In the genomic region with DNA sequence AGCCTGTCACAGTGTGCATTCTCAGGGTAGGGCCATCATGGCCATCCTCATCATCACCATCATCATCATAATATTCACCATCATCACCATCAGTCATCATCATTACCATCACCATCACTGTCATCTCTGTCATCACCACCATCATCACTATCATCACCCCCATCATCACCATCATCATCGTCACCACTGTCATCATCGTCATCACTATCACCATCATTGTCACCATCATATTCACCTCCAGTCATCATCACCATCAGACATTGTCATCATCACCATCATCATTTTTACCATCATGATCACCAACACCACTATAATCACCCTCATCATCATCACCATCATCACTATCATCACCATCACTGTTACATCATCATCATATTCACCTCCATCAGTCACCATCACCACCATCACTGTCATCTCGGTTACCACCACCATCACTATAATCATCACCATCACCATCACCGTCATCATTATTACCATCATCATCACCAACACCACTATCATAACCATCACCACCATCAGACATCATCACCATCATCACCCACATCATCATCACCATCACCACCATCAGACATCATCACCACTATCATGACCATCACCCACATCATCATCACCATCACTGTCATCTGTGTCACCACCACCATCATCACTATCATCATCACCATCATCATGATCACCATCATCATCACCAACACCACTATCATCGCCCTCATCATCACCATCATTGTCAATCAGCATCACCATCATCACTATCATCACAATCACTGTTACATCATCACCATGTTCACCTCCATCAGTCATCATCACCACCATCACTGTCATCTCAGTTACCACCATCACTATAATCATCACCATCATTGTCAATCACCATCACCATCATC, we compare ENCODE assay signal across 20 cellular contexts. TPM values are rescaled to one million over a fixed set of nuclear protein-coding genes. Genes with fewer than 3 reads are reported as not detected.
DNase-seq lines count a peak whose midpoint lies in the region; ATAC-seq, FAIRE-seq and TF ChIP-seq lines count a peak whose summit lies in the region.
"Had no signal": no experiment of that assay in that cellular context is flagged by ENCODE, and none has a peak within 500 bp of the region (broad histone marks: within the 10 kb centered on the region; RNA-seq: fewer than 3 reads in every experiment).

No MANE protein-coding gene starts in this region.

- no peak for TF ChIP-seq EP300 in A549 (IDR thresholded peaks at IDR 0.05)

- H3K4me3 Mint-ChIP-seq in nephron progenitor cell, result no peak overlapping the region
- H3K4me3 Mint-ChIP-seq: CD4-positive, alpha-beta memory T cell; H9; HFFc6 had no signal

- POLR2A ChIA-PET in A549 (lab: Yijun Ruan, JAX) (no interaction called here), OCI-LY7 (lab: Charles Lee) (interaction anchor here (0.9 kb wide), 1 partner anchor 9 kb away, joined by 3 read pairs; no protein-coding TSS in a partner anchor)

- no peaks in the 10 kb centered on the region for H3K79me2 ChIP-seq in OCI-LY7 (ENCODE audit: insufficient read depth, low read depth, low read length)

- intact Hi-C loops in OCI-LY7 (cut with micrococcal nuclease; ENCODE audit: unreplicated experiment), result no loop called here

- H3K9me3 ChIP-seq in A549 (no peaks in the 10 kb centered on the region), OCI-LY7 (ENCODE audit: low read length) (no peaks in the 10 kb centered on the region)

- FAIRE-seq in A549 (lab: Jason Lieb, UNC) (peak; percentile 54), HTR-8/SVneo (lab: Jason Lieb, UNC) (peak; percentile 74), bronchial epithelial cell (lab: Jason Lieb, UNC) (peak; percentile 98)
- FAIRE-seq: GM12892 had no signal

- H3K27me3 ChIP-seq in bronchial epithelial cell (ENCODE audit: control insufficient read depth, insufficient read depth, low read length), result no peaks in the 10 kb centered on the region

- H3K4me1 ChIP-seq in A549, result peaks cover 19% of the 10 kb centered on the region
- no peaks in the 10 kb centered on the region for H3K4me1 ChIP-seq in OCI-LY7 (ENCODE audit: insufficient read depth, low read length, poor library complexity, severe bottlenecking)

- TF ChIP-seq POLR2A in A549 (IDR thresholded peaks at IDR 0.05; ENCODE audit: low read length), result no peak

- CTCF ChIA-PET in A549 (lab: Yijun Ruan, JAX), result no interaction called here
- CTCF ChIA-PET in OCI-LY7 (lab: Charles Lee; ENCODE audit: unreplicated experiment), result no interaction called here

- peak overlapping the region; percentile 8 for H3K27ac Mint-ChIP-seq in nephron progenitor cell
- H3K27ac Mint-ChIP-seq: CD4-positive, alpha-beta memory T cell; H9; HFFc6 had no signal

- DNase-seq in A549 (ENCODE audit: low read depth in 1 of 2, low spot score in 1 of 2) (no peak), HTR-8/SVneo (ENCODE audit: insufficient read length, low spot score) (no peak), bronchial epithelial cell (ENCODE audit: low read depth) (no peak), nephron progenitor cell (no peak), NCI-H774 (lab: John Stamatoyannopoulos, UW) (no peak), OCI-LY7 (ENCODE audit: low spot score) (no peak)
- DNase-seq: 8988T; C1 segment of cervical spinal cord; Calu3; CD4-positive, alpha-beta memory T cell; COR-L47; DMS53; GF-D8; GM23248; H9; HFFc6 had no signal

- no peaks in the 10 kb centered on the region for H4K20me1 ChIP-seq in OCI-LY7 (ENCODE audit: insufficient read depth, low read length)

- H3K36me3 Mint-ChIP-seq in nephron progenitor cell (ENCODE audit: low read depth), result peaks cover 8% of the 10 kb centered on the region
- H3K36me3 Mint-ChIP-seq: CD4-positive, alpha-beta memory T cell had no signal

- H3K4me2 ChIP-seq in A549 (no peak overlapping the region), OCI-LY7 (ENCODE audit: low read length) (no peak overlapping the region)

- no peak for TF ChIP-seq RAD21 in A549 (conservative IDR thresholded peaks at IDR 0.05 in 1 of 2, IDR thresholded peaks at IDR 0.05 in 1 of 2)

- H3K4me1 Mint-ChIP-seq in nephron progenitor cell, result peaks cover 22% of the 10 kb centered on the region

- H3K4me3 ChIP-seq in A549 (no peak overlapping the region), bronchial epithelial cell (ENCODE audit: low read depth, low read length) (no peak overlapping the region), OCI-LY7 (ENCODE audit: low read depth, low read length, poor library complexity, severe bottlenecking) (no peak overlapping the region)
- H3K4me3 ChIP-seq: GM23248 had no signal

- no peak for ATAC-seq in A549
- ATAC-seq in GM19328 (IDR thresholded peaks at IDR 0.05; ENCODE audit: unreplicated experiment), result no peak
- no peak for ATAC-seq in HG03095 (IDR thresholded peaks at IDR 0.05; ENCODE audit: unreplicated experiment)
- ATAC-seq: HCT116 had no signal

- H3K36me3 ChIP-seq in bronchial epithelial cell (ENCODE audit: control insufficient read depth, insufficient read depth, low read length) (no peaks in the 10 kb centered on the region), OCI-LY7 (ENCODE audit: insufficient read depth, low read length) (no peaks in the 10 kb centered on the region)

- no peak overlapping the region for H3K27ac ChIP-seq in A549
- no peak overlapping the region for H3K27ac ChIP-seq in OCI-LY7 (ENCODE audit: low read depth, low read length, poor library complexity, severe bottlenecking)
- H3K27ac ChIP-seq: GM23248 had no signal

- TF ChIP-seq CTCF in A549 (IDR thresholded peaks at IDR 0.05), result no peak
- TF ChIP-seq CTCF in bronchial epithelial cell (IDR thresholded peaks at IDR 0.05; ENCODE audit: insufficient read depth, low read length, severe bottlenecking), result no peak
- TF ChIP-seq CTCF in nephron progenitor cell (IDR thresholded peaks at IDR 0.05), result no peak
- TF ChIP-seq CTCF in OCI-LY7 (conservative IDR thresholded peaks at IDR 0.05; ENCODE audit: low read length), result no peak

- H2AFZ ChIP-seq in OCI-LY7 (ENCODE audit: low read length), result no peak overlapping the region
- H2AFZ ChIP-seq: GM23248 had no signal

- H3K27me3 Mint-ChIP-seq in nephron progenitor cell (ENCODE audit: low read depth, poor library complexity), result peaks cover 6% of the 10 kb centered on the region

- H3K9me2 ChIP-seq in OCI-LY7 (ENCODE audit: insufficient read depth, low read length), result no peaks in the 10 kb centered on the region

- WGBS in A549 (ENCODE audit: missing lambda C conversion rate), result 94% methylated on average over 5 of the region's 5 CpGs

- H3K9me3 Mint-ChIP-seq in nephron progenitor cell, result peaks cover 5% of the 10 kb centered on the region
- H3K9me3 Mint-ChIP-seq: HFFc6 had no signal

- BruUV-seq in OCI-LY7 (replicated peaks; lab: Mats Ljungman, UMichigan), result no TSS peak

TF ChIP-seq in A549, 52 proteins besides CTCF, POLR2A, EP300 and RAD21:
- TF ChIP-seq EHMT2 (IDR thresholded peaks at IDR 0.05; ENCODE audit: low read depth), result no peak

RNA-seq across cellular contexts. Expression of a gene that starts 8.5 kb away (rescaled TPM):
- polyA plus RNA-seq in A549 (2011; rRNA removed) (29.6 and 31.1 TPM in 2 replicates), A549 (2017; fragmentation: RNase III; extraction: RNeasy Plus Mini Kit Qiagen cat#74134 plus additional on column Dnase treatment) (20.0 to 27.4 TPM (median 23.3 TPM) in 3 replicates)
- polyA plus RNA-seq in A549 (2012; cell fraction: cytosol; rRNA removed), result 18.3 and 24.8 TPM in 2 replicates
- polyA plus RNA-seq in A549 (2012; cell fraction: nucleus; rRNA removed), result 36.1 and 36.4 TPM in 2 replicates
- polyA minus RNA-seq in A549 (2011; rRNA and poly(A)+ RNA removed), result 71.4 and 90.3 TPM in 2 replicates
- total RNA-seq in bronchial epithelial cell (6.1 and 11.3 TPM in 2 replicates), OCI-LY7 (2022) (2.0 and 2.2 TPM in 2 replicates)
- total RNA-seq in OCI-LY7 (2014; rRNA removed; shearing (Covaris generic)), result 1.0 and 5.9 TPM in 2 replicates
